Comparison of ENCODE assay signal across 17 cellular contexts in genomic region chr18:5285326-5285725, GRCh38. TPM values are rescaled to one million over a fixed set of nuclear protein-coding genes. Genes with fewer than 3 reads are reported as not detected.
A peak's percentile ranks its signal among the peaks of the same experiment; 100 is the strongest.
DNase-seq lines count a peak whose midpoint lies in the region; ATAC-seq, FAIRE-seq and TF ChIP-seq lines count a peak whose summit lies in the region.
"Had no signal": no experiment of that assay in that cellular context is flagged by ENCODE, and none has a peak within 500 bp of the region (broad histone marks: within the 10 kb centered on the region; RNA-seq: fewer than 3 reads in every experiment).

No MANE protein-coding gene starts in this region.

- H2AFZ ChIP-seq in K562 (ENCODE audit: low read depth, low read length): no peak overlapping the region

- peaks cover under 1% of the 10 kb centered on the region; the same call in 1 of the 3 replicates for H3K36me3 ChIP-seq in K562 (ENCODE audit: control insufficient read depth, insufficient read depth, low read length)
- peaks cover 10% of the 10 kb centered on the region for H3K36me3 ChIP-seq in suprapubic skin
- H3K36me3 ChIP-seq: breast epithelium had no signal

- H3K27me3 ChIP-seq in K562 (ENCODE audit: control insufficient read depth in 2 of 2, insufficient read depth in 2 of 2, low read length in 2 of 2) (no peaks in the 10 kb centered on the region), suprapubic skin (no peaks in the 10 kb centered on the region)
- H3K27me3 ChIP-seq: breast epithelium, foreskin keratinocyte, spleen had no signal

- H3K9ac ChIP-seq in K562 (ENCODE audit: insufficient read depth in 1 of 2, low read depth in 2 of 2, low read length in 2 of 2): no peak overlapping the region

- no peak for FAIRE-seq in K562 (lab: Jason Lieb, UNC)
- FAIRE-seq: GM12891, HTR-8/SVneo, kidney had no signal

- DNase-seq in COR-L47 (lab: John Stamatoyannopoulos, UW): peak; percentile 18
- peak; percentile 67 for DNase-seq in NCI-H1092 (lab: John Stamatoyannopoulos, UW)
- DNase-seq in NCI-H510A (lab: John Stamatoyannopoulos, UW): peak; percentile 79
- DNase-seq in K562 (ENCODE audit: extremely low read depth in 1 of 4, low spot score in 3 of 4): peak in 1 of 4 experiments; percentile 19
- no peak for DNase-seq in activated effector memory CD4-positive, alpha-beta T cell treated with anti-CD3 and anti-CD28 coated beads, Interleukin-2, amount 50 U/mL, for 16 hours
- no peak for DNase-seq in GM10266 (ENCODE audit: extremely low spot score)
- no peak for DNase-seq in suprapubic skin (ENCODE audit: low spot score in 2 of 2)
- DNase-seq: foreskin keratinocyte, GF-D8, kidney, NCI-H2107, spleen had no signal

- TF ChIP-seq POLR2A in K562 (conservative IDR thresholded peaks at IDR 0.05) (no peak), suprapubic skin (IDR thresholded peaks at IDR 0.05) (no peak)

- H3K27ac ChIP-seq in K562 (ENCODE audit: extremely low read depth, low read depth, low read length) (no peak overlapping the region), suprapubic skin (no peak overlapping the region)
- H3K27ac ChIP-seq: breast epithelium, foreskin keratinocyte, spleen had no signal

- ATAC-seq in K562 (peak; percentile 65), HG02759 (IDR thresholded peaks at IDR 0.05; ENCODE audit: unreplicated experiment) (no peak)
- ATAC-seq: activated CD4-positive, CD25-positive, alpha-beta regulatory T cell treated with anti-CD3 and anti-CD28 coated beads, Interleukin-2, amount 50 U/mL, for 24 hours; foreskin keratinocyte had no signal

- in situ Hi-C loops in K562 (cut with MboI): loop anchor here (25.0 kb wide), 1 partner anchor 1452 kb away; the partner anchor contains the start of gene ARHGAP28

- TF ChIP-seq CTCF in K562 (IDR thresholded peaks at IDR 0.05 in 2 of 3, conservative IDR thresholded peaks at IDR 0.05 in 1 of 3; ENCODE audit: insufficient read depth in 2 of 3, low read depth in 1 of 3, low read length in 3 of 3): no peak
- TF ChIP-seq CTCF in GM10266 (IDR thresholded peaks at IDR 0.05; ENCODE audit: control insufficient read depth, insufficient read depth, low read depth, missing control alignments): no peak
- no peak for TF ChIP-seq CTCF in suprapubic skin (IDR thresholded peaks at IDR 0.05)

- no peak for TF ChIP-seq RAD21 in K562 (CRISPR knock-in tag; conservative IDR thresholded peaks at IDR 0.05 in 1 of 2, IDR thresholded peaks at IDR 0.05 in 1 of 2)

- POLR2A ChIA-PET in K562 (lab: Yijun Ruan, JAX): interaction anchor here (0.7 to 1.3 kb wide), 3 partner anchors 9 to 80 kb away, joined by 3 to 4 read pairs (median 3); partner anchors contain the start of gene ZBTB14

- CTCF ChIA-PET in K562 (lab: Yijun Ruan, JAX; ENCODE audit: low intra/inter-chr PET ratio): no interaction called here

- H3K4me3 ChIP-seq in K562 (no peak overlapping the region), suprapubic skin (no peak overlapping the region)
- H3K4me3 ChIP-seq: breast epithelium, spleen had no signal

- H3K4me1 ChIP-seq in K562 (replicated peaks in 1 of 2; ENCODE audit: control insufficient read depth in 2 of 2, insufficient read depth in 2 of 2, low read length in 2 of 2): no peaks in the 10 kb centered on the region
- peaks cover 5% of the 10 kb centered on the region for H3K4me1 ChIP-seq in suprapubic skin
- H3K4me1 ChIP-seq: breast epithelium, foreskin keratinocyte had no signal

- no peaks in the 10 kb centered on the region; the same call in 1 of the 2 replicates for H3K9me3 ChIP-seq in K562 (replicated peaks; ENCODE audit: control insufficient read depth, insufficient read depth, low read depth, low read length)
- H3K9me3 ChIP-seq in suprapubic skin: no peaks in the 10 kb centered on the region
- H3K9me3 ChIP-seq: breast epithelium had no signal

- H3K4me2 ChIP-seq in K562 (ENCODE audit: insufficient read depth, low read length): no peak overlapping the region; the same call in 1 of the 2 replicates

- no TSS peak for BruUV-seq in K562 (replicated peaks; lab: Mats Ljungman, UMichigan)

- H3K9me1 ChIP-seq in K562 (ENCODE audit: control insufficient read depth, insufficient read depth, low read length): no peaks in the 10 kb centered on the region

- no peak for TF ChIP-seq EP300 in K562 (IDR thresholded peaks at IDR 0.05; ENCODE audit: low read length)
- TF ChIP-seq EP300 in suprapubic skin (IDR thresholded peaks at IDR 0.05): no peak

- H4K20me1 ChIP-seq in K562 (replicated peaks; ENCODE audit: control insufficient read depth, insufficient read depth, low read length): no peaks in the 10 kb centered on the region

- WGBS in K562 (ENCODE audit: insufficient coverage, low coverage, missing lambda C conversion rate): 0% methylated on average over 2 of the region's 2 CpGs
- 57% methylated on average over 2 of the region's 2 CpGs for WGBS in suprapubic skin

- intact Hi-C loops in K562 (cut with micrococcal nuclease): no loop called here

- H3K79me2 ChIP-seq in K562 (ENCODE audit: control insufficient read depth, insufficient read depth, low read length): no peaks in the 10 kb centered on the region

TF ChIP-seq in K562, 482 proteins besides CTCF, POLR2A, EP300 and RAD21:
- no peak for TF ChIP-seq CEBPG (CRISPR knock-in tag; IDR thresholded peaks at IDR 0.05)
- TF ChIP-seq CEBPG (tag; conservative IDR thresholded peaks at IDR 0.05 in 1 of 2, IDR thresholded peaks at IDR 0.05 in 1 of 2): no peak
- TF ChIP-seq CBFA2T3 (IDR thresholded peaks at IDR 0.05): peak; percentile 19; the same call in 1 of the 2 replicates

RNA-seq across cellular contexts. Expression of gene ZBTB14, which starts 10.2 kb away (rescaled TPM):
- total RNA-seq in K562 (2011; cell fraction: chromatin; rRNA removed; ENCODE audit: low replicate concordance): 9.8 and 23.7 TPM in 2 replicates
- total RNA-seq in K562 (2011; cell fraction: nucleolus; rRNA removed): 11.3 and 13.4 TPM in 2 replicates
- total RNA-seq in K562 (2011; cell fraction: nucleoplasm; rRNA removed): 15.7 and 16.8 TPM in 2 replicates
- total RNA-seq in K562 (2014; rRNA removed): 7.0 and 7.1 TPM in 2 replicates
- 9.2 and 9.9 TPM in 2 replicates for total RNA-seq in K562 (2014; rRNA removed; fragmentation: Illumina TruSeq; extraction: Trizol)
- total RNA-seq in K562 (2015; rRNA removed; fragmentation: Illumina TruSeq; extraction: Trizol): 11.0 and 11.7 TPM in 2 replicates
- 8.5 and 9.0 TPM in 2 replicates for total RNA-seq in K562 (2021)
- 11.1 and 12.6 TPM in 2 replicates for polyA plus RNA-seq in K562 (2011; rRNA removed)
- 2.2 and 5.5 TPM in 2 replicates for polyA plus RNA-seq in K562 (2011; cell fraction: cytosol; rRNA removed)
- polyA plus RNA-seq in K562 (2011; cell fraction: nucleus; rRNA removed): 12.8 and 18.0 TPM in 2 replicates
- polyA plus RNA-seq in K562 (2012): 5.6 TPM in 2 replicates
- 7.8 and 9.6 TPM in 2 replicates for polyA plus RNA-seq in K562 (2014; fragmentation: Illumina TruSeq; extraction: Trizol)
- polyA plus RNA-seq in K562 (2014; fragmentation: Nextera tagmentation; extraction: Ambion mirVana): 1 to 10 TPM; 2.8 to 3.3 TPM
- polyA plus RNA-seq in K562 (2014; rRNA removed): 6.2 and 7.5 TPM in 2 replicates
- 14.9 and 21.3 TPM in 2 replicates for polyA minus RNA-seq in K562 (2011; rRNA and poly(A)+ RNA removed)
- polyA minus RNA-seq in K562 (2011; cell fraction: cytosol; rRNA and poly(A)+ RNA removed): 5.9 and 6.2 TPM in 2 replicates
- 12.4 and 29.0 TPM in 2 replicates for polyA minus RNA-seq in K562 (2011; cell fraction: nucleus; rRNA and poly(A)+ RNA removed)
- 10 to 100 TPM; 11.0 to 19.8 (median 16.4) TPM for total RNA-seq in suprapubic skin

Comparison
In these comparisons a context has a peak if more than half of its experiments do, and no peak if none do; other contexts are left out.
1. DNase-seq: peak in COR-L47 (single experiment), NCI-H1092 (single experiment) and NCI-H510A (single experiment); none in activated effector memory CD4-positive, alpha-beta T cell treated with anti-CD3 and anti-CD28 coated beads, Interleukin-2, amount 50 U/mL, for 16 hours (single experiment), GM10266 (single experiment) and suprapubic skin (0 of 2).